ENCODE assay signal across 26 cellular contexts in the genomic region with DNA sequence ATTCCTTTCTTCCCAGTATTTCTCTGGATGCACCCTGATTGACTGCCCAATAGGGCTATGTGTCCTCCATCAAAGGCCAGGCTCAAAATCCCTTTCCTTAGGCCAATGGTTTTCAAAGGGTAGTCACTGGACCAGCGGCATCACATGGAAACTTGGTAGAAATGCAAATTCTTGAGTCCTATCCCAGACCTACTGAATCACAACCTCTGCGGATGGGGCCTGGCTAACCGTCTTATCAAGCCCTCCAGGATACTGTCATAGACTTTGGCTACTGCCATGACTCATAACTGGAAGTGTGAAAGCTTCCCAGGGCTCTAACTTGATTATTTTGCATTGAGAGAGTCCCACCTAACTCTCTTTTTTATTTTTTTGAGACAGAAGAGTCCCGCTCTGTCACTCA.
"Had no signal": no experiment of that assay in that cellular context is flagged by ENCODE, and none has a peak within 500 bp of the region (broad histone marks: within the 10 kb centered on the region; RNA-seq: fewer than 3 reads in every experiment).

No MANE protein-coding gene starts in this region.

- ATAC-seq: effector memory CD8-positive, alpha-beta T cell; heart right ventricle; left lobe of liver; stimulated activated naive B cell treated with anti-CD40 and anti-IgM and Interleukin-4, amounts not matched to agents 10 μg/mL and 1 μg/mL and 100 μg/mL, for 72 hours; T-helper 17 cell had no signal

- H3K27ac ChIP-seq: breast epithelium, colonic mucosa, dorsolateral prefrontal cortex, esophagus squamous epithelium, heart right ventricle, testis, uterus had no signal

- H3K9me3 ChIP-seq: breast epithelium, colonic mucosa, esophagus squamous epithelium, heart right ventricle, testis, uterus had no signal

- H3K27ac Mint-ChIP-seq: activated CD4-positive, alpha-beta memory T cell treated with anti-CD3 and anti-CD28 coated beads for 36 hours; activated naive CD4-positive, alpha-beta T cell treated with anti-CD3 and anti-CD28 coated beads for 36 hours; effector memory CD8-positive, alpha-beta T cell; naive B cell; stimulated activated naive B cell treated with anti-CD40 and anti-IgM and Interleukin-4, amounts not matched to agents 10 μg/mL and 1 μg/mL and 100 μg/mL, for 72 hours; T-helper 17 cell had no signal

- H3K36me3 Mint-ChIP-seq: activated CD4-positive, alpha-beta memory T cell treated with anti-CD3 and anti-CD28 coated beads for 36 hours; naive B cell; stimulated activated naive B cell treated with anti-CD40 and anti-IgM and Interleukin-4, amounts not matched to agents 10 μg/mL and 1 μg/mL and 100 μg/mL, for 72 hours had no signal

- H3K9me3 Mint-ChIP-seq: activated CD4-positive, alpha-beta memory T cell treated with anti-CD3 and anti-CD28 coated beads for 36 hours; activated naive CD4-positive, alpha-beta T cell treated with anti-CD3 and anti-CD28 coated beads for 36 hours; central memory CD8-positive, alpha-beta T cell; effector memory CD8-positive, alpha-beta T cell had no signal

- DNase-seq: activated CD4-positive, alpha-beta memory T cell treated with anti-CD3 and anti-CD28 coated beads for 36 hours; activated CD4-positive, alpha-beta T cell treated with anti-CD3 and anti-CD28 coated beads for 48 hours; activated naive CD4-positive, alpha-beta T cell treated with anti-CD3 and anti-CD28 coated beads for 36 hours; activated T-cell treated with anti-CD3 and anti-CD28 coated beads, Interleukin-2, amount 50 U/mL, for 48 hours; anterior cingulate cortex; colonic mucosa; dorsolateral prefrontal cortex; effector memory CD8-positive, alpha-beta T cell; esophagus squamous epithelium; foreskin fibroblast; heart right ventricle; naive B cell; occipital lobe; posterior cingulate gyrus; stimulated activated CD4-positive, alpha-beta T cell treated with anti-CD3 and anti-CD28 coated beads, Interleukin-2, amount 100 ng/mL, for 48 hours; stimulated activated CD8-positive, alpha-beta memory T cell treated with anti-CD3 and anti-CD28 coated beads, Interleukin-4, amount 100 ng/mL, for 48 hours; stimulated activated naive B cell treated with anti-CD40 and anti-IgM and Interleukin-4, amounts not matched to agents 10 μg/mL and 1 μg/mL and 100 μg/mL, for 72 hours; T-helper 17 cell; testis; trophoblast cell; uterus had no signal

- H3K36me3 ChIP-seq: breast epithelium, colonic mucosa, esophagus squamous epithelium, heart right ventricle, uterus had no signal

- H3K4me3 ChIP-seq: breast epithelium, colonic mucosa, dorsolateral prefrontal cortex, esophagus squamous epithelium, heart right ventricle, lung, testis, uterus had no signal

- H3K4me3 Mint-ChIP-seq: activated CD4-positive, alpha-beta memory T cell treated with anti-CD3 and anti-CD28 coated beads for 36 hours; activated naive CD4-positive, alpha-beta T cell treated with anti-CD3 and anti-CD28 coated beads for 36 hours; central memory CD8-positive, alpha-beta T cell; effector memory CD8-positive, alpha-beta T cell; naive B cell; stimulated activated naive B cell treated with anti-CD40 and anti-IgM and Interleukin-4, amounts not matched to agents 10 μg/mL and 1 μg/mL and 100 μg/mL, for 72 hours; T-helper 17 cell had no signal

- FAIRE-seq: keratinocyte had no signal

- H3K4me1 ChIP-seq: breast epithelium, colonic mucosa, esophagus squamous epithelium, heart right ventricle, testis, uterus had no signal

- H3K4me1 Mint-ChIP-seq: central memory CD8-positive, alpha-beta T cell; naive B cell; stimulated activated naive B cell treated with anti-CD40 and anti-IgM and Interleukin-4, amounts not matched to agents 10 μg/mL and 1 μg/mL and 100 μg/mL, for 72 hours; T-helper 17 cell had no signal

- H3K27me3 ChIP-seq: colonic mucosa, esophagus squamous epithelium, heart right ventricle, testis, uterus had no signal

- H3K27me3 Mint-ChIP-seq: activated CD4-positive, alpha-beta memory T cell treated with anti-CD3 and anti-CD28 coated beads for 36 hours; central memory CD8-positive, alpha-beta T cell; effector memory CD8-positive, alpha-beta T cell; naive B cell; T-helper 17 cell had no signal
